9 cellular contexts compared by ENCODE assay signal in genomic region chr1:3068400-3069361, GRCh38. TPM values are rescaled to one million over a fixed set of nuclear protein-coding genes. Genes with fewer than 3 reads are reported as not detected.
DNase-seq lines count a peak whose midpoint lies in the region; ATAC-seq lines count a peak whose summit lies in the region.
"Had no signal": no experiment of that assay in that cellular context is flagged by ENCODE, and none has a peak within 500 bp of the region (broad histone marks: within the 10 kb centered on the region; RNA-seq: fewer than 3 reads in every experiment).

PRDM16 (plus strand) TSS chr1:3069203; CDS start chr1:3069260, 57 bp downstream.

- no peak for ATAC-seq in activated T-cell treated with anti-CD3 and anti-CD28 coated beads, Interleukin-2, amount 50 U/mL, for 4 hours
- ATAC-seq in Right ventricle myocardium inferior: no peak
- no peak for ATAC-seq in HG02798 (IDR thresholded peaks at IDR 0.05; ENCODE audit: poor library complexity, unreplicated experiment)

- intact Hi-C loops in Right ventricle myocardium inferior (cut with DNase I): loop anchor here (1.0 kb wide), 1 partner anchor 281 kb away; no protein-coding TSS in a partner anchor

- H3K9me3 Mint-ChIP-seq in activated T-cell treated with anti-CD3 and anti-CD28 coated beads, Interleukin-2, amount 50 U/mL, for 4 hours: no peaks in the 10 kb centered on the region

- no peaks in the 10 kb centered on the region for H3K36me3 Mint-ChIP-seq in activated T-cell treated with anti-CD3 and anti-CD28 coated beads, Interleukin-2, amount 50 U/mL, for 4 hours (ENCODE audit: insufficient read depth)

- peak within 1 kb of the TSS; percentile 81 for H3K4me3 Mint-ChIP-seq in activated T-cell treated with anti-CD3 and anti-CD28 coated beads, Interleukin-2, amount 50 U/mL, for 4 hours

- H3K4me1 Mint-ChIP-seq in activated T-cell treated with anti-CD3 and anti-CD28 coated beads, Interleukin-2, amount 50 U/mL, for 4 hours (ENCODE audit: low read depth): peaks cover 3% of the 10 kb centered on the region

- DNase-seq in NCI-H2227 (lab: John Stamatoyannopoulos, UW; ENCODE audit: unreplicated experiment): peak; percentile 18
- no peak for DNase-seq in NCI-H2227 treated with DMSO at 0.1 percent for 48 hours (lab: John Stamatoyannopoulos, UW)
- no peak for DNase-seq in activated T-cell treated with anti-CD3 and anti-CD28 coated beads, Interleukin-2, amount 50 U/mL, for 4 hours
- no peak for DNase-seq in Right ventricle myocardium inferior (ENCODE audit: missing footprints)
- peak; percentile 21 for DNase-seq in pons (ENCODE audit: low spot score)
- no peak for DNase-seq in activated CD4-positive, CD25-positive, alpha-beta regulatory T cell (lab: John Stamatoyannopoulos, UW)
- DNase-seq in NCI-H526 treated with DMSO at 0.1 percent for 48 hours (lab: John Stamatoyannopoulos, UW): no peak
- DNase-seq: DND-41 had no signal

- peaks cover 37% of the 10 kb centered on the region for H3K27me3 Mint-ChIP-seq in activated T-cell treated with anti-CD3 and anti-CD28 coated beads, Interleukin-2, amount 50 U/mL, for 4 hours (ENCODE audit: low read depth)

RNA-seq across cellular contexts. Expression of gene PRDM16, which starts in this region (rescaled TPM):
- total RNA-seq in activated T-cell treated with anti-CD3 and anti-CD28 coated beads, Interleukin-2, amount 50 U/mL, for 4 hours: under 1 TPM in 2 of 3 donors, not detected in 1; 0.05 to 0.22 TPM
- 12.8 TPM for total RNA-seq in Right ventricle myocardium inferior

Comparison
In these comparisons a context has a peak if more than half of its experiments do, and no peak if none do; other contexts are left out.
1. RNA of gene PRDM16 (total RNA-seq): 12.8 TPM in Right ventricle myocardium inferior (single experiment); 0.05 to 0.22 TPM in activated T-cell treated with anti-CD3 and anti-CD28 coated beads, Interleukin-2, amount 50 U/mL, for 4 hours; every median in the first group is over 10 times any median in the second.
2. DNase-seq: peak in NCI-H2227 (single experiment) and pons (single experiment); none in NCI-H2227 treated with DMSO at 0.1 percent for 48 hours (single experiment), activated T-cell treated with anti-CD3 and anti-CD28 coated beads, Interleukin-2, amount 50 U/mL, for 4 hours (single experiment), Right ventricle myocardium inferior (single experiment), activated CD4-positive, CD25-positive, alpha-beta regulatory T cell (0 of 4) and NCI-H526 treated with DMSO at 0.1 percent for 48 hours (single experiment).